1 cellular context compared by ENCODE assay signal in genomic region chr9:72557549-72557948, GRCh38.
TF ChIP-seq lines count a peak whose summit lies in the region.

No MANE protein-coding gene starts in this region.

TF ChIP-seq in K562, 482 proteins besides CTCF, POLR2A, EP300 and RAD21 (continued from another document and continues in another):
- TF ChIP-seq E2F1 (CRISPR knock-in tag; IDR thresholded peaks at IDR 0.05), result no peak
- no peak for TF ChIP-seq SREBF1 (IDR thresholded peaks at IDR 0.05; ENCODE audit: borderline replicate concordance, low read depth, low read length)
- peak; percentile 52; the same call in 1 of the 2 replicates for TF ChIP-seq MAFF (IDR thresholded peaks at IDR 0.05; ENCODE audit: low read length)
- no peak for TF ChIP-seq CLOCK (CRISPR knock-in tag; IDR thresholded peaks at IDR 0.05; ENCODE audit: borderline replicate concordance)
- peak; percentile 56; the same call in 1 of the 2 replicates for TF ChIP-seq CUX1 (CRISPR knock-in tag; IDR thresholded peaks at IDR 0.05)
- TF ChIP-seq ZNF253 (CRISPR knock-in tag; conservative IDR thresholded peaks at IDR 0.05), result no peak
- TF ChIP-seq SREBF2 (CRISPR knock-in tag; IDR thresholded peaks at IDR 0.05), result no peak
- TF ChIP-seq ZC3H11A (IDR thresholded peaks at IDR 0.05; ENCODE audit: low read depth, low read length), result no peak
- TF ChIP-seq ZNF551 (CRISPR knock-in tag; IDR thresholded peaks at IDR 0.05), result no peak
- TF ChIP-seq MCM3 (IDR thresholded peaks at IDR 0.05), result no peak
- TF ChIP-seq PURB (CRISPR knock-in tag; IDR thresholded peaks at IDR 0.05; ENCODE audit: low read depth), result no peak
- 0 out of 2 replicates have a peak, but pooled peaks have one; percentile 9 for TF ChIP-seq NFRKB (IDR thresholded peaks at IDR 0.05; ENCODE audit: low read depth)
- TF ChIP-seq SNAPC5 (CRISPR knock-in tag; IDR thresholded peaks at IDR 0.05), result no peak
- peak; percentile 76; the same call in 1 of the 2 replicates for TF ChIP-seq ZNF592 (IDR thresholded peaks at IDR 0.05)
- no peak for TF ChIP-seq FIP1L1 (IDR thresholded peaks at IDR 0.05; ENCODE audit: low read depth, low read length, poor library complexity, severe bottlenecking)
- no peak for TF ChIP-seq ZNF512 (tag; IDR thresholded peaks at IDR 0.05)
- TF ChIP-seq AFF4 (CRISPR knock-in tag; IDR thresholded peaks at IDR 0.05), result no peak
- TF ChIP-seq SPI1 (IDR thresholded peaks at IDR 0.05; ENCODE audit: borderline replicate concordance, low read depth, low read length), result no peak
- TF ChIP-seq SFPQ (IDR thresholded peaks at IDR 0.05; ENCODE audit: low read depth, low read length), result no peak
- TF ChIP-seq TAL1 (IDR thresholded peaks at IDR 0.05), result peak; percentile 10; the same call in 1 of the 2 replicates
- no peak for TF ChIP-seq ARHGAP35 (IDR thresholded peaks at IDR 0.05; ENCODE audit: partially characterized antibody)
- no peak for TF ChIP-seq ZNF174 (CRISPR knock-in tag; IDR thresholded peaks at IDR 0.05)
- TF ChIP-seq FOXK1 (CRISPR knock-in tag; IDR thresholded peaks at IDR 0.05; ENCODE audit: borderline replicate concordance), result no peak
- TF ChIP-seq TAF9B (IDR thresholded peaks at IDR 0.05; ENCODE audit: partially characterized antibody), result peak; percentile 68
- TF ChIP-seq ATF7 (IDR thresholded peaks at IDR 0.05), result peak; percentile 20; the same call in 1 of the 2 replicates
- TF ChIP-seq ZNF764 (CRISPR knock-in tag; IDR thresholded peaks at IDR 0.05; ENCODE audit: low read depth), result no peak
- TF ChIP-seq FOXK2 (conservative IDR thresholded peaks at IDR 0.05 in 1 of 2, IDR thresholded peaks at IDR 0.05 in 1 of 2; ENCODE audit: low read depth in 2 of 2), result peak in 1 of 2 experiments; percentile 23; a peak in 1 of 4 replicates
- peak; percentile 84 for TF ChIP-seq ARID1B (IDR thresholded peaks at IDR 0.05)
- no peak for TF ChIP-seq MIER1 (IDR thresholded peaks at IDR 0.05; ENCODE audit: low read depth)
- TF ChIP-seq ELF1 (tag; IDR thresholded peaks at IDR 0.05), result no peak
- no peak for TF ChIP-seq NR4A1 (CRISPR knock-in tag; IDR thresholded peaks at IDR 0.05)
- TF ChIP-seq NR4A1 (tag; IDR thresholded peaks at IDR 0.05), result no peak
- TF ChIP-seq MCM7 (IDR thresholded peaks at IDR 0.05), result no peak
- 0 out of 2 replicates have a peak, but pooled peaks have one; percentile 42 for TF ChIP-seq L3MBTL2 (IDR thresholded peaks at IDR 0.05)
- no peak for TF ChIP-seq TCFL5 (CRISPR knock-in tag; conservative IDR thresholded peaks at IDR 0.05)
- TF ChIP-seq ETS2 (tag; IDR thresholded peaks at IDR 0.05; ENCODE audit: borderline replicate concordance, poor library complexity, severe bottlenecking), result no peak
- peak; percentile 70 for TF ChIP-seq USF2 (CRISPR knock-in tag; IDR thresholded peaks at IDR 0.05)
- TF ChIP-seq ZNF274 (IDR thresholded peaks at IDR 0.05; ENCODE audit: borderline replicate concordance, low read depth, low read length), result no peak
- no peak for TF ChIP-seq ZSCAN32 (CRISPR knock-in tag; IDR thresholded peaks at IDR 0.05)
